In the genomic region with DNA sequence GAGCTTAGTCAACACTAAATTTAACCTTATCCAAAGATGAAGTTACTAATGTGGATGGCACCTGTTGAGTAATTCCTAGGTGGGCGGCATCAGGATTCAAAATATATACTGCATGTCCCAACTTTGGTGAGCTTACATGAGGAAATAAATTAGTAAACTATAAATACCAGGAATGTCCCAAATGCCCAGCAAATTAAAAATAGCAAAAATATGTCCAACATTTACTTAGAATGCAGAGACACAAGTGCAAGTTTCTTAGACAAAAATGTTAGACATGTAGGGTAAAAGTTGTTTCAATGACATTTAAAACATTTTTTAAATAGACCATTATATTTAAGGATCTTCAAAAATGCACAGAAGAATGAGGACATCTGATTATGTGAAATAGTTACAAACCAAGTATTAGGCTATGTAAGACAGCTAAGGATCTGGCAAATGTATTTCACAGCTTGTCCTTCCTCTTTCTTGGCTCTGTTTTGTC, we compare ENCODE assay signal across 27 cellular contexts.
DNase-seq lines count a peak whose midpoint lies in the region; ATAC-seq and TF ChIP-seq lines count a peak whose summit lies in the region.
"Had no signal": no experiment of that assay in that cellular context is flagged by ENCODE, and none has a peak within 500 bp of the region (broad histone marks: within the 10 kb centered on the region; RNA-seq: fewer than 3 reads in every experiment).

No MANE protein-coding gene starts in this region.

- H3K36me3 Mint-ChIP-seq in MCF 10A (ENCODE audit: insufficient read depth, unreplicated experiment), result no peaks in the 10 kb centered on the region
- H3K36me3 Mint-ChIP-seq in activated T-cell treated with anti-CD3 and anti-CD28 coated beads, Interleukin-2, amount 50 U/mL, for 72 hours (ENCODE audit: insufficient read depth in 2 of 2), result no peaks in the 10 kb centered on the region
- H3K36me3 Mint-ChIP-seq: activated naive CD8-positive, alpha-beta T cell; CD8-positive, alpha-beta T cell; stimulated activated effector memory CD8-positive, alpha-beta T cell treated with anti-CD3 and anti-CD28 coated beads, Interleukin-12 subunit alpha, Interleukin-12 subunit beta, amount 100 ng/mL, for 72 hours had no signal

- no peaks in the 10 kb centered on the region for H3K27me3 Mint-ChIP-seq in MCF 10A (ENCODE audit: insufficient read depth, unreplicated experiment)
- no peaks in the 10 kb centered on the region for H3K27me3 Mint-ChIP-seq in activated T-cell treated with anti-CD3 and anti-CD28 coated beads, Interleukin-2, amount 50 U/mL, for 72 hours (ENCODE audit: low read depth)
- H3K27me3 Mint-ChIP-seq: activated B cell treated with CpG ODN at 0.5 μM for 24 hours; activated CD4-positive, alpha-beta memory T cell treated with anti-CD3 and anti-CD28 coated beads, Interleukin-2, amount 10 ng/mL, durations not matched to agents 7 days and 5 days; activated naive CD8-positive, alpha-beta T cell; activated T-cell treated with anti-CD3 and anti-CD28 coated beads, Interleukin-2, amount 50 U/mL, for 24 hours had no signal

- DNase-seq in MCF 10A (ENCODE audit: unreplicated experiment), result no peak
- no peak for DNase-seq in breast epithelium (ENCODE audit: low spot score in 2 of 2)
- no peak for DNase-seq in brain microvascular endothelial cell
- peak; percentile 27 for DNase-seq in foreskin melanocyte
- DNase-seq in activated T-cell treated with anti-CD3 and anti-CD28 coated beads, Interleukin-2, amount 50 U/mL, for 72 hours, result no peak
- no peak for DNase-seq in left colon
- DNase-seq: activated B cell treated with CpG ODN at 0.5 μM for 24 hours; activated CD4-positive, alpha-beta memory T cell treated with anti-CD3 and anti-CD28 coated beads, Interleukin-2, amount 10 ng/mL, durations not matched to agents 7 days and 5 days; activated T-cell treated with anti-CD3 and anti-CD28 coated beads, Interleukin-2, amount 50 U/mL, for 24 hours; caudate nucleus; CD8-positive, alpha-beta T cell; effector CD4-positive, alpha-beta T cell; H9; hippocampal formation; kidney; NCI-H2081 treated with DMSO at 0.1 percent for 48 hours; NCI-H524; SJCRH30; stimulated activated CD4-positive, alpha-beta T cell treated with anti-CD3 and anti-CD28 coated beads, Interleukin-12 subunit alpha, Interleukin-12 subunit beta, amount 100 ng/mL, for 4 hours had no signal

- no peak overlapping the region for H3K4me3 ChIP-seq in breast epithelium
- no peak overlapping the region for H3K4me3 ChIP-seq in brain microvascular endothelial cell (ENCODE audit: low read depth, low read length)
- H3K4me3 ChIP-seq: K562, SJCRH30, thoracic aorta had no signal

- H3K4me1 Mint-ChIP-seq in MCF 10A (ENCODE audit: insufficient read depth, unreplicated experiment), result peaks cover 5% of the 10 kb centered on the region
- no peaks in the 10 kb centered on the region for H3K4me1 Mint-ChIP-seq in activated T-cell treated with anti-CD3 and anti-CD28 coated beads, Interleukin-2, amount 50 U/mL, for 72 hours (ENCODE audit: low read depth)
- H3K4me1 Mint-ChIP-seq: activated B cell treated with CpG ODN at 0.5 μM for 24 hours; activated CD4-positive, alpha-beta memory T cell treated with anti-CD3 and anti-CD28 coated beads, Interleukin-2, amount 10 ng/mL, durations not matched to agents 7 days and 5 days; neural crest cell; stimulated activated effector memory CD8-positive, alpha-beta T cell treated with anti-CD3 and anti-CD28 coated beads, Interleukin-12 subunit alpha, Interleukin-12 subunit beta, amount 100 ng/mL, for 72 hours had no signal

- TF ChIP-seq POLR2A in breast epithelium (IDR thresholded peaks at IDR 0.05), result no peak

- ATAC-seq in HG02798 (IDR thresholded peaks at IDR 0.05; ENCODE audit: poor library complexity, unreplicated experiment) (no peak), GM21619 (IDR thresholded peaks at IDR 0.05; ENCODE audit: unreplicated experiment) (no peak), left colon (no peak)
- no peak for ATAC-seq in activated T-cell treated with anti-CD3 and anti-CD28 coated beads, Interleukin-2, amount 50 U/mL, for 72 hours (replicated peaks in 1 of 2)
- ATAC-seq: CD8-positive, alpha-beta T cell; K562; stimulated activated effector memory CD8-positive, alpha-beta T cell treated with anti-CD3 and anti-CD28 coated beads, Interleukin-12 subunit alpha, Interleukin-12 subunit beta, amount 100 ng/mL, for 72 hours had no signal

- H3K27ac Mint-ChIP-seq in MCF 10A (ENCODE audit: low read depth, unreplicated experiment), result peak overlapping the region; percentile 9
- H3K27ac Mint-ChIP-seq in activated T-cell treated with anti-CD3 and anti-CD28 coated beads, Interleukin-2, amount 50 U/mL, for 72 hours, result no peak overlapping the region
- H3K27ac Mint-ChIP-seq: activated B cell treated with CpG ODN at 0.5 μM for 24 hours; activated CD4-positive, alpha-beta memory T cell treated with anti-CD3 and anti-CD28 coated beads, Interleukin-2, amount 10 ng/mL, durations not matched to agents 7 days and 5 days; activated naive CD8-positive, alpha-beta T cell; activated T-cell treated with anti-CD3 and anti-CD28 coated beads, Interleukin-2, amount 50 U/mL, for 24 hours; CD8-positive, alpha-beta T cell; H9; stimulated activated effector memory CD8-positive, alpha-beta T cell treated with anti-CD3 and anti-CD28 coated beads, Interleukin-12 subunit alpha, Interleukin-12 subunit beta, amount 100 ng/mL, for 72 hours; T-helper 2 cell treated with Interferon-gamma antibody and Interleukin-4, amounts not matched to agents 5 μg/mL and 100 μg/mL, for 36 hours had no signal

- H3K4me3 Mint-ChIP-seq in MCF 10A (ENCODE audit: unreplicated experiment), result no peak overlapping the region
- H3K4me3 Mint-ChIP-seq in activated T-cell treated with anti-CD3 and anti-CD28 coated beads, Interleukin-2, amount 50 U/mL, for 72 hours, result no peak overlapping the region
- H3K4me3 Mint-ChIP-seq: activated B cell treated with CpG ODN at 0.5 μM for 24 hours; activated CD4-positive, alpha-beta memory T cell treated with anti-CD3 and anti-CD28 coated beads, Interleukin-2, amount 10 ng/mL, durations not matched to agents 7 days and 5 days; activated naive CD8-positive, alpha-beta T cell; activated T-cell treated with anti-CD3 and anti-CD28 coated beads, Interleukin-2, amount 50 U/mL, for 24 hours; CD8-positive, alpha-beta T cell; H9; neural crest cell; stimulated activated effector memory CD8-positive, alpha-beta T cell treated with anti-CD3 and anti-CD28 coated beads, Interleukin-12 subunit alpha, Interleukin-12 subunit beta, amount 100 ng/mL, for 72 hours; T-helper 2 cell treated with Interferon-gamma antibody and Interleukin-4, amounts not matched to agents 5 μg/mL and 100 μg/mL, for 36 hours had no signal

- POLR2A ChIA-PET in MCF 10A (lab: Yijun Ruan, JAX), result interaction anchor here (1.2 kb wide), 1 partner anchor 10 kb away, joined by 4 read pairs; no protein-coding TSS in a partner anchor

- no TSS peak for BruUV-seq in MCF 10A (replicated peaks; lab: Mats Ljungman, UMichigan)

- H3K9me3 Mint-ChIP-seq in MCF 10A (ENCODE audit: unreplicated experiment), result peaks cover 13% of the 10 kb centered on the region
- H3K9me3 Mint-ChIP-seq in activated T-cell treated with anti-CD3 and anti-CD28 coated beads, Interleukin-2, amount 50 U/mL, for 72 hours, result peaks cover 0 to 4% of the 10 kb centered on the region in 2 donors
- H3K9me3 Mint-ChIP-seq: activated B cell treated with CpG ODN at 0.5 μM for 24 hours had no signal

- in situ Hi-C loops in brain microvascular endothelial cell (cut with HindIII; ENCODE audit: low pct_ligation_motif_present, low sequenced_read_pairs), result no loop called here

- TF ChIP-seq CTCF in MCF 10A (IDR thresholded peaks at IDR 0.05; ENCODE audit: unreplicated experiment) (no peak), breast epithelium (IDR thresholded peaks at IDR 0.05) (no peak), brain microvascular endothelial cell (IDR thresholded peaks at IDR 0.05; ENCODE audit: low read depth, low read length, missing control alignments) (no peak)

- no peaks in the 10 kb centered on the region for H3K4me1 ChIP-seq in breast epithelium
- H3K4me1 ChIP-seq: SJCRH30 had no signal

- H3K36me3 ChIP-seq in breast epithelium, result no peaks in the 10 kb centered on the region
- peaks cover 5% of the 10 kb centered on the region for H3K36me3 ChIP-seq in brain microvascular endothelial cell (replicated peaks)
- H3K36me3 ChIP-seq: SJCRH30, thoracic aorta had no signal

- H3K9me3 ChIP-seq in breast epithelium, result no peaks in the 10 kb centered on the region
- H3K9me3 ChIP-seq: SJCRH30, thoracic aorta had no signal

- intact Hi-C loops in MCF 10A (cut with micrococcal nuclease), result no loop called here
- intact Hi-C loops in breast epithelium (cut with DNase I; ENCODE audit: low total_unique reads), result no loop called here
- intact Hi-C loops in left colon (cut with DNase I, micrococcal nuclease), result no loop called here

- H3K27ac ChIP-seq in breast epithelium (no peak overlapping the region), brain microvascular endothelial cell (peak overlapping the region; percentile 78)
- H3K27ac ChIP-seq: SJCRH30, thoracic aorta had no signal

- CTCF ChIA-PET in MCF 10A (lab: Yijun Ruan, JAX), result interaction anchor here (0.5 to 1.4 kb wide), 3 partner anchors 11 to 194 kb away, joined by 3 to 5 read pairs (median 5); no protein-coding TSS in a partner anchor

- no peaks in the 10 kb centered on the region for H3K27me3 ChIP-seq in breast epithelium
- H3K27me3 ChIP-seq in brain microvascular endothelial cell (replicated peaks), result no peaks in the 10 kb centered on the region
- H3K27me3 ChIP-seq: SJCRH30 had no signal
